In the genomic region with DNA sequence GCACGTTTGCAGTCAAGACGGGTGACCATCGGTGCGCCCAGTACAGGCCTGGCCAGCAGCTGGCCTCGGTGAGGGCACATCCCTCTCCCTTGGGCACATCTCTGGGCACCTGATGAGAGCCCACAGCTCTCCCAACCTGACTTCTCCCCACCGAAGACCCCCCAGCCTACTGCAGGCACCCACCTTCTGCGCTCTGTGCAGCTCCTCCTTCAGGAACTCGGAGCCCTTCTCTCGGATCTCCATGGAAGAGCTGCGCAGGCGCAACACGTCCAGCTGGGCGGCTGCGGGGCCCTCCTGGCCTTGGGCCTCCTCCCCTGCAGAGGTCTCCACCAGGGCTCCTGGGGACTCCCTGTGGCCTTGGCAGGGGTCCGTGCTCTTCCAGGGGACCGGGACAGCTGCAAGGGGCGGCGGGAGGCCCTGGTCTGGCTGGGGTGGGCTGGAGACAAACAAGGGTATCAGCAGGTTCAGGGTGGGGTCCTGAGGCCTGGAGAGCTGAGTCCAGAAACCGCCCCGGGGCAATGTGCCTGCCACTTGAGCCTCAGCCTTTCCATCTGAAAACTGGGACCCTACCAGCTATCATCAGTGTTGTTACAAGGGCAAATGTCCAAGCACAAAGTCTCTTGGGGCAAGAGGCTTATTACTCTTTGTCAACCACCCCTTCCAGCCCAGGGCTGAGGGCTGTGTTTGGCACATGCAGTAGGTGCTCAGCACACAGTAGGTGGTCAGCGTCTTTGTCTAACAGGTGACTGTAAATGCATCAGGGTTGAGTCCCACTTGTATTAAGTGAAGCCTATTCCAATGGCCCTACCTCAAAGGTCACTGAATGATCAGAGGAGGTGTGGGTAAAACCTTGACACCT, we compare ENCODE assay signal across 2 cellular contexts.
TF ChIP-seq lines count a peak whose summit lies in the region.

No MANE protein-coding gene starts in this region.

TF ChIP-seq in HEK293, 187 proteins besides CTCF, POLR2A, EP300 and RAD21:
- TF ChIP-seq ZNF48 (tag by site-specific recombination; IDR thresholded peaks at IDR 0.05) (no peak), GLIS1 (tag by site-specific recombination; IDR thresholded peaks at IDR 0.05) (0 out of 2 replicates have a peak, but pooled peaks have one; percentile 9)

TF ChIP-seq in HepG2, 621 proteins besides CTCF, POLR2A, EP300 and RAD21:
- TF ChIP-seq TARDBP (CRISPR knock-in tag; IDR thresholded peaks at IDR 0.05) (no peak), ZNF629 (CRISPR knock-in tag; conservative IDR thresholded peaks at IDR 0.05) (peak; percentile 68; the same call in 1 of the 2 replicates), ZNF256 (CRISPR knock-in tag; conservative IDR thresholded peaks at IDR 0.05) (no peak), ZKSCAN1 (IDR thresholded peaks at IDR 0.05; ENCODE audit: low read length) (peak; percentile 67; the same call in 1 of the 2 replicates), KLF6 (CRISPR knock-in tag; IDR thresholded peaks at IDR 0.05) (no peak), NFIB (CRISPR knock-in tag; IDR thresholded peaks at IDR 0.05; ENCODE audit: borderline replicate concordance) (no peak), ZNF772 (CRISPR knock-in tag; IDR thresholded peaks at IDR 0.05) (no peak), ZNF207 (IDR thresholded peaks at IDR 0.05; ENCODE audit: borderline replicate concordance) (no peak), YEATS2 (CRISPR knock-in tag; IDR thresholded peaks at IDR 0.05; ENCODE audit: borderline replicate concordance) (no peak), ZMYM3 (CRISPR knock-in tag; IDR thresholded peaks at IDR 0.05) (no peak), NKX3-1 (CRISPR knock-in tag; IDR thresholded peaks at IDR 0.05) (no peak), RFX1 (IDR thresholded peaks at IDR 0.05) (no peak)
- TF ChIP-seq, protein P1, sequence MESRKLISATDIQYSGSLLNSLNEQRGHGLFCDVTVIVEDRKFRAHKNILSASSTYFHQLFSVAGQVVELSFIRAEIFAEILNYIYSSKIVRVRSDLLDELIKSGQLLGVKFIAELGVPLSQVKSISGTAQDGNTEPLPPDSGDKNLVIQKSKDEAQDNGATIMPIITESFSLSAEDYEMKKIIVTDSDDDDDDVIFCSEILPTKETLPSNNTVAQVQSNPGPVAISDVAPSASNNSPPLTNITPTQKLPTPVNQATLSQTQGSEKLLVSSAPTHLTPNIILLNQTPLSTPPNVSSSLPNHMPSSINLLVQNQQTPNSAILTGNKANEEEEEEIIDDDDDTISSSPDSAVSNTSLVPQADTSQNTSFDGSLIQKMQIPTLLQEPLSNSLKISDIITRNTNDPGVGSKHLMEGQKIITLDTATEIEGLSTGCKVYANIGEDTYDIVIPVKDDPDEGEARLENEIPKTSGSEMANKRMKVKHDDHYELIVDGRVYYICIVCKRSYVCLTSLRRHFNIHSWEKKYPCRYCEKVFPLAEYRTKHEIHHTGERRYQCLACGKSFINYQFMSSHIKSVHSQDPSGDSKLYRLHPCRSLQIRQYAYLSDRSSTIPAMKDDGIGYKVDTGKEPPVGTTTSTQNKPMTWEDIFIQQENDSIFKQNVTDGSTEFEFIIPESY (CRISPR knock-in tag; IDR thresholded peaks at IDR 0.05): no peak
- TF ChIP-seq, protein P2, sequence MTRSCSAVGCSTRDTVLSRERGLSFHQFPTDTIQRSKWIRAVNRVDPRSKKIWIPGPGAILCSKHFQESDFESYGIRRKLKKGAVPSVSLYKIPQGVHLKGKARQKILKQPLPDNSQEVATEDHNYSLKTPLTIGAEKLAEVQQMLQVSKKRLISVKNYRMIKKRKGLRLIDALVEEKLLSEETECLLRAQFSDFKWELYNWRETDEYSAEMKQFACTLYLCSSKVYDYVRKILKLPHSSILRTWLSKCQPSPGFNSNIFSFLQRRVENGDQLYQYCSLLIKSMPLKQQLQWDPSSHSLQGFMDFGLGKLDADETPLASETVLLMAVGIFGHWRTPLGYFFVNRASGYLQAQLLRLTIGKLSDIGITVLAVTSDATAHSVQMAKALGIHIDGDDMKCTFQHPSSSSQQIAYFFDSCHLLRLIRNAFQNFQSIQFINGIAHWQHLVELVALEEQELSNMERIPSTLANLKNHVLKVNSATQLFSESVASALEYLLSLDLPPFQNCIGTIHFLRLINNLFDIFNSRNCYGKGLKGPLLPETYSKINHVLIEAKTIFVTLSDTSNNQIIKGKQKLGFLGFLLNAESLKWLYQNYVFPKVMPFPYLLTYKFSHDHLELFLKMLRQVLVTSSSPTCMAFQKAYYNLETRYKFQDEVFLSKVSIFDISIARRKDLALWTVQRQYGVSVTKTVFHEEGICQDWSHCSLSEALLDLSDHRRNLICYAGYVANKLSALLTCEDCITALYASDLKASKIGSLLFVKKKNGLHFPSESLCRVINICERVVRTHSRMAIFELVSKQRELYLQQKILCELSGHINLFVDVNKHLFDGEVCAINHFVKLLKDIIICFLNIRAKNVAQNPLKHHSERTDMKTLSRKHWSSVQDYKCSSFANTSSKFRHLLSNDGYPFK (CRISPR knock-in tag; IDR thresholded peaks at IDR 0.05; ENCODE audit: borderline replicate concordance): no peak
- TF ChIP-seq, protein P3, sequence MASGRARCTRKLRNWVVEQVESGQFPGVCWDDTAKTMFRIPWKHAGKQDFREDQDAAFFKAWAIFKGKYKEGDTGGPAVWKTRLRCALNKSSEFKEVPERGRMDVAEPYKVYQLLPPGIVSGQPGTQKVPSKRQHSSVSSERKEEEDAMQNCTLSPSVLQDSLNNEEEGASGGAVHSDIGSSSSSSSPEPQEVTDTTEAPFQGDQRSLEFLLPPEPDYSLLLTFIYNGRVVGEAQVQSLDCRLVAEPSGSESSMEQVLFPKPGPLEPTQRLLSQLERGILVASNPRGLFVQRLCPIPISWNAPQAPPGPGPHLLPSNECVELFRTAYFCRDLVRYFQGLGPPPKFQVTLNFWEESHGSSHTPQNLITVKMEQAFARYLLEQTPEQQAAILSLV (CRISPR knock-in tag; IDR thresholded peaks at IDR 0.05; ENCODE audit: borderline replicate concordance): no peak
